In genomic region chr19:39498262-39499081, GRCh38 we compare ENCODE assay signal across 8 cellular contexts. TPM values are rescaled to one million over a fixed set of nuclear protein-coding genes. Genes with fewer than 3 reads are reported as not detected.
DNase-seq lines count a peak whose midpoint lies in the region; ATAC-seq, FAIRE-seq and TF ChIP-seq lines count a peak whose summit lies in the region.

Gene DLL3 (plus strand): TSS chr19:39498947. CDS start chr19:39498975, 28 bp downstream.

- ATAC-seq in left lung, result no peak

- H2BK120ac ChIP-seq in neuronal stem cell (ENCODE audit: low read depth, low read length), result peak within 1 kb of the TSS; percentile 10

- no peaks in the 10 kb centered on the region for H3K36me3 Mint-ChIP-seq in MCF 10A (ENCODE audit: insufficient read depth, unreplicated experiment)

- H3K23ac ChIP-seq in neuronal stem cell (ENCODE audit: low read depth, low read length, poor library complexity), result peak within 1 kb of the TSS; percentile 66

- H2BK5ac ChIP-seq in neuronal stem cell (ENCODE audit: low read length), result no peak within 1 kb of the TSS

- H2BK12ac ChIP-seq in neuronal stem cell (ENCODE audit: low read length), result peak within 1 kb of the TSS; percentile 4

- BruUV-seq in MCF 10A (replicated peaks; lab: Mats Ljungman, UMichigan), result no TSS peak

- peaks cover 33% of the 10 kb centered on the region for H3K27me3 Mint-ChIP-seq in MCF 10A (ENCODE audit: insufficient read depth, unreplicated experiment)

- H3K4me3 ChIP-seq in breast epithelium (peak within 1 kb of the TSS in 1 of 3 donors; percentile 38), brain microvascular endothelial cell (ENCODE audit: low read depth, low read length) (peak within 1 kb of the TSS; percentile 33), neuronal stem cell (ENCODE audit: low read length in 2 of 2) (peak within 1 kb of the TSS; percentile 43 to 72), left lung (no peak within 1 kb of the TSS)

- peaks cover 7% of the 10 kb centered on the region for H3K4me1 Mint-ChIP-seq in MCF 10A (ENCODE audit: insufficient read depth, unreplicated experiment)

- CTCF ChIA-PET in MCF 10A (lab: Yijun Ruan, JAX), result interaction anchor here (0.6 to 2.8 kb wide), 3 partner anchors 24 to 58 kb away, joined by 3 to 11 read pairs (median 6); partner anchors contain the start of gene EID2B

- no peak within 1 kb of the TSS for H3K4ac ChIP-seq in neuronal stem cell (ENCODE audit: low read length)

- DNase-seq in MCF 10A (ENCODE audit: unreplicated experiment), result no peak
- no peak for DNase-seq in breast epithelium (ENCODE audit: low spot score in 2 of 2)
- peak; percentile 96 for DNase-seq in NCI-H748 (lab: John Stamatoyannopoulos, UW; ENCODE audit: unreplicated experiment)
- peak; percentile 7 for DNase-seq in brain microvascular endothelial cell
- DNase-seq in neuronal stem cell (ENCODE audit: low spot score), result no peak
- DNase-seq in KG1 (lab: John Stamatoyannopoulos, UW), result no peak
- DNase-seq in left lung, result no peak
- DNase-seq in RCC 7860 (ENCODE audit: low spot score), result no peak

- H2AK5ac ChIP-seq in neuronal stem cell (ENCODE audit: low read depth, low read length), result no peak within 1 kb of the TSS

- FAIRE-seq in RCC 7860 (lab: Jason Lieb, UNC), result no peak

- H2AFZ ChIP-seq in neuronal stem cell (ENCODE audit: low read length), result peak within 1 kb of the TSS; percentile 85

- H4K8ac ChIP-seq in neuronal stem cell (ENCODE audit: low read depth, low read length), result no peak within 1 kb of the TSS

- peak within 1 kb of the TSS; percentile 53 for H3K9ac ChIP-seq in neuronal stem cell (ENCODE audit: low read depth, low read length, poor library complexity)

- H3K4me3 Mint-ChIP-seq in MCF 10A (ENCODE audit: unreplicated experiment), result peak within 1 kb of the TSS; percentile 6

- peaks cover 3 to 11% of the 10 kb centered on the region in 2 donors for H3K4me1 ChIP-seq in breast epithelium
- peaks cover 7 to 9% of the 10 kb centered on the region in 2 donors for H3K4me1 ChIP-seq in neuronal stem cell (ENCODE audit: control insufficient read depth in 2 of 2, insufficient read depth in 1 of 2, low read depth in 1 of 2, low read length in 2 of 2)
- peaks cover 8 to 24% of the 10 kb centered on the region in 2 donors for H3K4me1 ChIP-seq in left lung

- TF ChIP-seq POLR2A in breast epithelium (IDR thresholded peaks at IDR 0.05), result no peak

- H3K9me3 Mint-ChIP-seq in MCF 10A (ENCODE audit: unreplicated experiment), result no peaks in the 10 kb centered on the region

- no peak for TF ChIP-seq CTCF in MCF 10A (IDR thresholded peaks at IDR 0.05; ENCODE audit: unreplicated experiment)
- TF ChIP-seq CTCF in breast epithelium (IDR thresholded peaks at IDR 0.05), result no peak
- TF ChIP-seq CTCF in brain microvascular endothelial cell (IDR thresholded peaks at IDR 0.05; ENCODE audit: low read depth, low read length, missing control alignments), result no peak
- no peak for TF ChIP-seq CTCF in left lung (IDR thresholded peaks at IDR 0.05)

- no peaks in the 10 kb centered on the region for H3K79me1 ChIP-seq in neuronal stem cell (ENCODE audit: low read depth, low read length)

- H3K27me3 ChIP-seq in breast epithelium (peaks cover 7 to 66% of the 10 kb centered on the region in 2 donors), brain microvascular endothelial cell (replicated peaks) (peaks cover 15% of the 10 kb centered on the region), neuronal stem cell (ENCODE audit: control insufficient read depth in 3 of 3, insufficient read depth in 3 of 3, low read depth in 1 of 3, low read length in 3 of 3) (peaks cover 11 to 42% (median 26%) of the 10 kb centered on the region in 3 experiments), left lung (peaks cover 47 to 86% of the 10 kb centered on the region in 2 donors)

- no peaks in the 10 kb centered on the region for H3K36me3 ChIP-seq in breast epithelium
- H3K36me3 ChIP-seq in brain microvascular endothelial cell (replicated peaks), result no peaks in the 10 kb centered on the region
- H3K36me3 ChIP-seq in neuronal stem cell (replicated peaks in 1 of 2; ENCODE audit: control insufficient read depth in 2 of 2, insufficient read depth in 2 of 2, low read length in 2 of 2), result no peaks in the 10 kb centered on the region
- no peaks in the 10 kb centered on the region for H3K36me3 ChIP-seq in left lung

- POLR2A ChIA-PET in MCF 10A (lab: Yijun Ruan, JAX), result interaction anchor here (1.1 kb wide), 1 partner anchor 53 kb away, joined by 3 read pairs; the partner anchor contains the start of gene SUPT5H

- peak within 1 kb of the TSS; percentile 19 for H2BK15ac ChIP-seq in neuronal stem cell (ENCODE audit: low read length)

- in situ Hi-C loops in brain microvascular endothelial cell (cut with HindIII; ENCODE audit: low pct_ligation_motif_present, low sequenced_read_pairs), result no loop called here

- peak within 1 kb of the TSS; percentile 86 for H3K4me2 ChIP-seq in neuronal stem cell (ENCODE audit: insufficient read depth, low read length, poor library complexity, severe bottlenecking)

- H3K9me3 ChIP-seq in breast epithelium (no peaks in the 10 kb centered on the region), neuronal stem cell (replicated peaks in 1 of 2; ENCODE audit: control insufficient read depth in 2 of 2, insufficient read depth in 1 of 2, low read depth in 1 of 2, low read length in 2 of 2) (peaks cover 0 to 4% of the 10 kb centered on the region in 2 donors), left lung (no peaks in the 10 kb centered on the region)

- H3K27ac Mint-ChIP-seq in MCF 10A (ENCODE audit: low read depth, unreplicated experiment), result no peak within 1 kb of the TSS

- no CpG with 5 or more reads among the region's 38 CpGs for WGBS in neuronal stem cell (ENCODE audit: extremely low coverage in 2 of 2, insufficient read length in 2 of 2, insufficient replicate concordance in 1 of 2), 2 donors

- no peak within 1 kb of the TSS for H4K91ac ChIP-seq in neuronal stem cell (ENCODE audit: low read depth, low read length, poor library complexity)

- H3K18ac ChIP-seq in neuronal stem cell (ENCODE audit: low read length), result peak within 1 kb of the TSS; percentile 76

- no peak within 1 kb of the TSS for H3K27ac ChIP-seq in breast epithelium
- H3K27ac ChIP-seq in brain microvascular endothelial cell, result no peak within 1 kb of the TSS
- no peak within 1 kb of the TSS for H3K27ac ChIP-seq in neuronal stem cell (replicated peaks; ENCODE audit: low read length)
- no peak within 1 kb of the TSS for H3K27ac ChIP-seq in left lung

- intact Hi-C loops in MCF 10A (cut with micrococcal nuclease), result no loop called here
- intact Hi-C loops in breast epithelium (cut with DNase I; ENCODE audit: low total_unique reads), result no loop called here
- intact Hi-C loops in left lung (cut with DNase I), result no loop called here

- no peak within 1 kb of the TSS for H3K14ac ChIP-seq in neuronal stem cell (ENCODE audit: low read length)

RNA-seq across cellular contexts. Expression of gene DLL3, which starts in this region (rescaled TPM):
- total RNA-seq in MCF 10A (2022) (0.56 and 0.68 TPM in 2 replicates), breast epithelium (not detected), left lung (under 1 TPM in 1 of 2 donors, not detected in 1; 0.12 TPM)
- 4.0 TPM for polyA plus RNA-seq in neuronal stem cell (2013, experiment 1 of 2)
- 4.0 TPM for polyA plus RNA-seq in neuronal stem cell (2013, experiment 2 of 2)

Comparison
In these comparisons a context has a peak if more than half of its experiments do, and no peak if none do; other contexts are left out.
1. DNase-seq: peak in NCI-H748 (single experiment) and brain microvascular endothelial cell (single experiment); none in MCF 10A (single experiment), breast epithelium (0 of 2), neuronal stem cell (single experiment), KG1 (single experiment), left lung (0 of 2) and RCC 7860 (single experiment).
2. H3K4me3 ChIP-seq: peak in brain microvascular endothelial cell (single experiment) and neuronal stem cell (2 of 2); none in left lung (0 of 2).